In genomic region chr17:36934759-36935630, GRCh38 we compare ENCODE assay signal across 10 cellular contexts. TPM values are rescaled to one million over a fixed set of nuclear protein-coding genes. Genes with fewer than 3 reads are reported as not detected.
DNase-seq lines count a peak whose midpoint lies in the region; ATAC-seq and TF ChIP-seq lines count a peak whose summit lies in the region.
"Had no signal": no experiment of that assay in that cellular context is flagged by ENCODE, and none has a peak within 500 bp of the region (broad histone marks: within the 10 kb centered on the region; RNA-seq: fewer than 3 reads in every experiment).

No MANE protein-coding gene starts in this region.

- no peak for TF ChIP-seq RAD21 in Ishikawa (IDR thresholded peaks at IDR 0.05; ENCODE audit: low read depth)

- no peak for TF ChIP-seq CTCF in nephron (IDR thresholded peaks at IDR 0.05; ENCODE audit: unreplicated experiment in 3 of 3)

- ATAC-seq in HG03432 (IDR thresholded peaks at IDR 0.05; ENCODE audit: unreplicated experiment): no peak

- H3K4me3 Mint-ChIP-seq in nephron: peak overlapping the region; percentile 64 to 94 (median 92)

- peaks cover 100% of the 10 kb centered on the region for H3K27me3 Mint-ChIP-seq in nephron (ENCODE audit: low read depth)

- peaks cover 3% of the 10 kb centered on the region for H3K9me3 Mint-ChIP-seq in nephron

- peaks cover 3% of the 10 kb centered on the region for H3K36me3 Mint-ChIP-seq in nephron (ENCODE audit: low read depth)

- DNase-seq in Daoy (ENCODE audit: low read depth) (peak; percentile 76), cerebellar cortex (ENCODE audit: low spot score) (peak; percentile 63), CD1c-positive myeloid dendritic cell (ENCODE audit: extremely low spot score) (no peak), nucleus accumbens (lab: John Stamatoyannopoulos, UW) (no peak), NCI-H128 (lab: John Stamatoyannopoulos, UW; ENCODE audit: unreplicated experiment) (no peak)
- DNase-seq: NK-92 treated with Interleukin-12 subunit alpha and Interleukin-12 subunit beta, amount 100 ng/mL, for 24 hours had no signal

- TF ChIP-seq EP300 in Ishikawa (IDR thresholded peaks at IDR 0.05; ENCODE audit: borderline replicate concordance): peak; percentile 29; the same call in 1 of the 2 replicates

- peak overlapping the region; percentile 55 to 97 (median 91) for H3K27ac Mint-ChIP-seq in nephron

- peaks cover 61% of the 10 kb centered on the region for H3K4me1 Mint-ChIP-seq in nephron

TF ChIP-seq in Ishikawa, 13 proteins besides CTCF, POLR2A, EP300 and RAD21:
- TF ChIP-seq TCF12 (IDR thresholded peaks at IDR 0.05; ENCODE audit: low read depth) (peak; percentile 64; the same call in 1 of the 2 replicates), YY1 (IDR thresholded peaks at IDR 0.05; ENCODE audit: low read depth) (no peak), NFIC (IDR thresholded peaks at IDR 0.05) (0 out of 2 replicates have a peak, but pooled peaks have one; percentile 5), CREB1 (IDR thresholded peaks at IDR 0.05; ENCODE audit: low read depth) (no peak), TEAD4 (IDR thresholded peaks at IDR 0.05) (0 out of 2 replicates have a peak, but pooled peaks have one; percentile 10), MAX (IDR thresholded peaks at IDR 0.05) (0 out of 2 replicates have a peak, but pooled peaks have one; percentile 44), ZBTB7A (IDR thresholded peaks at IDR 0.05; ENCODE audit: low read depth) (peak; percentile 73)

RNA-seq across cellular contexts. Expression of gene LHX1, which starts 2.3 kb away (rescaled TPM):
- total RNA-seq in Daoy (2014; rRNA removed; shearing (Covaris generic)): 8.6 and 17.1 TPM in 2 replicates
- total RNA-seq: bronchial epithelial cell had no signal

RNA-seq across cellular contexts. Expression of gene AATF, which starts 13.8 kb away (rescaled TPM):
- 79.8 and 106 TPM in 2 replicates for total RNA-seq in Daoy (2014; rRNA removed; shearing (Covaris generic))

Comparison
In these comparisons a context has a peak if more than half of its experiments do, and no peak if none do; other contexts are left out.
1. DNase-seq: peak in Daoy (single experiment) and cerebellar cortex (single experiment); none in CD1c-positive myeloid dendritic cell (single experiment), nucleus accumbens (0 of 56) and NCI-H128 (single experiment).